1 cellular context compared by ENCODE assay signal in the genomic region with DNA sequence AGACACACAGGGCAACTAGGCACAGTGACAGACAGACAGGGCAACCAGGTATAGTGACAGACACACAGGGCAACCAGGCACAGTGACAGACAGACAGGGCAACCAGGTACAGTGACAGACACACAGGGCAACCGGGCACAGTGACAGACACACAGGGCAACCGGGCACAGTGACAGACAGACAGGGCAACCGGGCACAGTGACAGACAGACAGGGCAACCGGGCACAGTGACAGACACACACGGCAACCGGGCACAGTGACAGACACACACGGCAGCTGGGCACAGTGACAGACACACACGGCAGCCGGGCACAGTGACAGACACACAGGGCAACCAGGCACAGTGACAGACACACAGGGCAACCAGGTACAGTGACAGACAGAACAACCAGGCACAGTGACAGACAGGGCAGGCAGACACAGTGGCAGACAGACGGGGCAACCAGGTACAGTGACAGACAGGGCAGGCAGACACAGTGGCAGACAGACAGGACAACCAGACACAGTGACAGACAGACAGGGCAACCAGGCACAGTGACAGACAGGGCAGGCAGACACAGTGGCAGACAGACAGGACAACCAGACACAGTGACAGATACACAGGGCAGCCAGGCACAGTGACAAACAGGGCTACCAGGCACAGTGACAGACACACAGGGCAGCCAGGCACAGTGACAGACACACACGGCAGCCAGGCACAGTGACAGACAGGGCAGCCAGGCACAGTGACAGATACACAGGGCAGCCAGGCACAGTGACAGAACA.
A peak's percentile ranks its signal among the peaks of the same experiment; 100 is the strongest.
TF ChIP-seq lines count a peak whose summit lies in the region.

No MANE protein-coding gene starts in this region.

TF ChIP-seq in HepG2, 621 proteins besides CTCF, POLR2A, EP300 and RAD21 (continued from another document):
- TF ChIP-seq, protein P1, sequence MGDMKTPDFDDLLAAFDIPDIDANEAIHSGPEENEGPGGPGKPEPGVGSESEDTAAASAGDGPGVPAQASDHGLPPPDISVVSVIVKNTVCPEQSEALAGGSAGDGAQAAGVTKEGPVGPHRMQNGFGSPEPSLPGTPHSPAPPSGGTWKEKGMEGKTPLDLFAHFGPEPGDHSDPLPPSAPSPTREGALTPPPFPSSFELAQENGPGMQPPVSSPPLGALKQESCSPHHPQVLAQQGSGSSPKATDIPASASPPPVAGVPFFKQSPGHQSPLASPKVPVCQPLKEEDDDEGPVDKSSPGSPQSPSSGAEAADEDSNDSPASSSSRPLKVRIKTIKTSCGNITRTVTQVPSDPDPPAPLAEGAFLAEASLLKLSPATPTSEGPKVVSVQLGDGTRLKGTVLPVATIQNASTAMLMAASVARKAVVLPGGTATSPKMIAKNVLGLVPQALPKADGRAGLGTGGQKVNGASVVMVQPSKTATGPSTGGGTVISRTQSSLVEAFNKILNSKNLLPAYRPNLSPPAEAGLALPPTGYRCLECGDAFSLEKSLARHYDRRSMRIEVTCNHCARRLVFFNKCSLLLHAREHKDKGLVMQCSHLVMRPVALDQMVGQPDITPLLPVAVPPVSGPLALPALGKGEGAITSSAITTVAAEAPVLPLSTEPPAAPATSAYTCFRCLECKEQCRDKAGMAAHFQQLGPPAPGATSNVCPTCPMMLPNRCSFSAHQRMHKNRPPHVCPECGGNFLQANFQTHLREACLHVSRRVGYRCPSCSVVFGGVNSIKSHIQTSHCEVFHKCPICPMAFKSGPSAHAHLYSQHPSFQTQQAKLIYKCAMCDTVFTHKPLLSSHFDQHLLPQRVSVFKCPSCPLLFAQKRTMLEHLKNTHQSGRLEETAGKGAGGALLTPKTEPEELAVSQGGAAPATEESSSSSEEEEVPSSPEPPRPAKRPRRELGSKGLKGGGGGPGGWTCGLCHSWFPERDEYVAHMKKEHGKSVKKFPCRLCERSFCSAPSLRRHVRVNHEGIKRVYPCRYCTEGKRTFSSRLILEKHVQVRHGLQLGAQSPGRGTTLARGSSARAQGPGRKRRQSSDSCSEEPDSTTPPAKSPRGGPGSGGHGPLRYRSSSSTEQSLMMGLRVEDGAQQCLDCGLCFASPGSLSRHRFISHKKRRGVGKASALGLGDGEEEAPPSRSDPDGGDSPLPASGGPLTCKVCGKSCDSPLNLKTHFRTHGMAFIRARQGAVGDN (CRISPR knock-in tag; IDR thresholded peaks at IDR 0.05) = 0 out of 2 replicates have a peak, but pooled peaks have one; percentile 13
- TF ChIP-seq, protein P2, sequence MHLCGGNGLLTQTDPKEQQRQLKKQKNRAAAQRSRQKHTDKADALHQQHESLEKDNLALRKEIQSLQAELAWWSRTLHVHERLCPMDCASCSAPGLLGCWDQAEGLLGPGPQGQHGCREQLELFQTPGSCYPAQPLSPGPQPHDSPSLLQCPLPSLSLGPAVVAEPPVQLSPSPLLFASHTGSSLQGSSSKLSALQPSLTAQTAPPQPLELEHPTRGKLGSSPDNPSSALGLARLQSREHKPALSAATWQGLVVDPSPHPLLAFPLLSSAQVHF (CRISPR knock-in tag; IDR thresholded peaks at IDR 0.05) = no peak
- no peak for TF ChIP-seq NR2F1 (CRISPR knock-in tag; IDR thresholded peaks at IDR 0.05)
- no peak for TF ChIP-seq BCL6 (CRISPR knock-in tag; IDR thresholded peaks at IDR 0.05)
